In genomic region chr10:101694056-101694673, GRCh38 we compare ENCODE assay signal across 1 cellular context.
TF ChIP-seq lines count a peak whose summit lies in the region.

No MANE protein-coding gene starts in this region.

TF ChIP-seq in HEK293, 187 proteins besides CTCF, POLR2A, EP300 and RAD21 (continued from another document and continues in another):
- peak; percentile 79 for TF ChIP-seq ZNF513 (tag by site-specific recombination; IDR thresholded peaks at IDR 0.05)
- no peak for TF ChIP-seq MEIS1 (CRISPR knock-in tag; IDR thresholded peaks at IDR 0.05; ENCODE audit: borderline replicate concordance)
- no peak for TF ChIP-seq ZNF433 (tag by site-specific recombination; IDR thresholded peaks at IDR 0.05; ENCODE audit: low read depth)
- no peak for TF ChIP-seq SCRT1 (tag by site-specific recombination; IDR thresholded peaks at IDR 0.05; ENCODE audit: borderline replicate concordance)
- TF ChIP-seq ZNF37A (tag by site-specific recombination; IDR thresholded peaks at IDR 0.05), result no peak
- TF ChIP-seq ZNF341 (tag by site-specific recombination; IDR thresholded peaks at IDR 0.05; ENCODE audit: low read depth), result no peak
- TF ChIP-seq ZNF16 (tag by site-specific recombination; IDR thresholded peaks at IDR 0.05; ENCODE audit: low read depth), result peak; percentile 33; the same call in 1 of the 2 replicates
- TF ChIP-seq ZNF629 (tag by site-specific recombination; IDR thresholded peaks at IDR 0.05), result peak; percentile 65
- peak; percentile 90 for TF ChIP-seq KLF8 (tag by site-specific recombination; IDR thresholded peaks at IDR 0.05)
- TF ChIP-seq KLF7 (tag by site-specific recombination; IDR thresholded peaks at IDR 0.05; ENCODE audit: borderline replicate concordance), result peak; percentile 59; the same call in 1 of the 2 replicates
- TF ChIP-seq ZNF777 (tag by site-specific recombination; IDR thresholded peaks at IDR 0.05; ENCODE audit: borderline replicate concordance), result no peak; the same call in 1 of the 2 replicates
- peak; percentile 76 for TF ChIP-seq KLF9 (tag by site-specific recombination; IDR thresholded peaks at IDR 0.05; ENCODE audit: low read depth)
- TF ChIP-seq ZNF449 (tag by site-specific recombination; IDR thresholded peaks at IDR 0.05), result peak; percentile 32; the same call in 1 of the 2 replicates
- TF ChIP-seq ZNF138 (tag by site-specific recombination; IDR thresholded peaks at IDR 0.05; ENCODE audit: borderline replicate concordance), result no peak
- TF ChIP-seq SCRT2 (tag by site-specific recombination; IDR thresholded peaks at IDR 0.05), result 0 out of 2 replicates have a peak, but pooled peaks have one; percentile 42
- TF ChIP-seq ZNF843 (tag by site-specific recombination; IDR thresholded peaks at IDR 0.05), result 0 out of 2 replicates have a peak, but pooled peaks have one; percentile 12
- TF ChIP-seq ZNF2 (tag by site-specific recombination; IDR thresholded peaks at IDR 0.05), result peak; percentile 76; the same call in 1 of the 2 replicates
- TF ChIP-seq ZNF658 (tag by site-specific recombination; IDR thresholded peaks at IDR 0.05), result no peak
- no peak for TF ChIP-seq RBAK (tag by site-specific recombination; IDR thresholded peaks at IDR 0.05)
- no peak for TF ChIP-seq YY2 (tag by site-specific recombination; IDR thresholded peaks at IDR 0.05)
- no peak for TF ChIP-seq ZNF416 (tag by site-specific recombination; IDR thresholded peaks at IDR 0.05)
- TF ChIP-seq ZNF140 (tag by site-specific recombination; IDR thresholded peaks at IDR 0.05), result no peak
- no peak for TF ChIP-seq EGR2 (tag by site-specific recombination; IDR thresholded peaks at IDR 0.05; ENCODE audit: low read depth)
- TF ChIP-seq ZNF626 (tag by site-specific recombination; IDR thresholded peaks at IDR 0.05), result no peak; the same call in 1 of the 2 replicates
- TF ChIP-seq BCL6B (tag by site-specific recombination; IDR thresholded peaks at IDR 0.05), result no peak
- TF ChIP-seq KLF10 (tag by site-specific recombination; IDR thresholded peaks at IDR 0.05), result peak; percentile 61
- no peak for TF ChIP-seq ZNF645 (tag by site-specific recombination; IDR thresholded peaks at IDR 0.05)
- peak; percentile 76 for TF ChIP-seq SP3 (tag by site-specific recombination; IDR thresholded peaks at IDR 0.05)
- peak; percentile 3; the same call in 1 of the 2 replicates for TF ChIP-seq ZNF146 (tag by site-specific recombination; IDR thresholded peaks at IDR 0.05)
- peak; percentile 53 for TF ChIP-seq SP2 (tag by site-specific recombination; IDR thresholded peaks at IDR 0.05)
- TF ChIP-seq ZNF157 (tag by site-specific recombination; IDR thresholded peaks at IDR 0.05), result no peak
- TF ChIP-seq ZNF133 (tag by site-specific recombination; IDR thresholded peaks at IDR 0.05), result no peak
- TF ChIP-seq ZNF24 (tag by site-specific recombination; IDR thresholded peaks at IDR 0.05), result no peak; the same call in 1 of the 2 replicates
- TF ChIP-seq PRDM10 (tag by site-specific recombination; IDR thresholded peaks at IDR 0.05), result peak; percentile 67
- TF ChIP-seq ZNF521 (tag by site-specific recombination; IDR thresholded peaks at IDR 0.05), result no peak
- TF ChIP-seq ZNF155 (tag by site-specific recombination; IDR thresholded peaks at IDR 0.05), result no peak
- TF ChIP-seq ZNF23 (tag by site-specific recombination; IDR thresholded peaks at IDR 0.05; ENCODE audit: borderline replicate concordance), result no peak
- TF ChIP-seq ZNF391 (tag by site-specific recombination; IDR thresholded peaks at IDR 0.05; ENCODE audit: borderline replicate concordance, low read depth), result peak; percentile 41; the same call in 1 of the 2 replicates
- TF ChIP-seq GLI4 (tag by site-specific recombination; IDR thresholded peaks at IDR 0.05), result no peak
- TF ChIP-seq MYNN (tag by site-specific recombination; IDR thresholded peaks at IDR 0.05; ENCODE audit: borderline replicate concordance), result no peak
- no peak for TF ChIP-seq HOXC10 (CRISPR knock-in tag; IDR thresholded peaks at IDR 0.05)
- TF ChIP-seq ZNF362 (tag by site-specific recombination; IDR thresholded peaks at IDR 0.05), result no peak
- no peak for TF ChIP-seq HIC1 (tag by site-specific recombination; IDR thresholded peaks at IDR 0.05)
- no peak for TF ChIP-seq ZNF488 (tag by site-specific recombination; IDR thresholded peaks at IDR 0.05)
- peak; percentile 38; the same call in 1 of the 2 replicates for TF ChIP-seq ZFHX2 (tag by site-specific recombination; conservative IDR thresholded peaks at IDR 0.05)
- no peak for TF ChIP-seq ZNF354C (tag by site-specific recombination; IDR thresholded peaks at IDR 0.05; ENCODE audit: borderline replicate concordance, low read depth)
- no peak for TF ChIP-seq ZNF223 (tag by site-specific recombination; IDR thresholded peaks at IDR 0.05)
- peak; percentile 99 for TF ChIP-seq ZNF561 (tag by site-specific recombination; IDR thresholded peaks at IDR 0.05; ENCODE audit: borderline replicate concordance)
- TF ChIP-seq ZBTB17 (tag by site-specific recombination; IDR thresholded peaks at IDR 0.05), result peak; percentile 48; the same call in 1 of the 2 replicates
- TF ChIP-seq ZSCAN18 (tag by site-specific recombination; IDR thresholded peaks at IDR 0.05), result no peak
- no peak for TF ChIP-seq ZNF18 (tag by site-specific recombination; IDR thresholded peaks at IDR 0.05)
